In the genomic region with DNA sequence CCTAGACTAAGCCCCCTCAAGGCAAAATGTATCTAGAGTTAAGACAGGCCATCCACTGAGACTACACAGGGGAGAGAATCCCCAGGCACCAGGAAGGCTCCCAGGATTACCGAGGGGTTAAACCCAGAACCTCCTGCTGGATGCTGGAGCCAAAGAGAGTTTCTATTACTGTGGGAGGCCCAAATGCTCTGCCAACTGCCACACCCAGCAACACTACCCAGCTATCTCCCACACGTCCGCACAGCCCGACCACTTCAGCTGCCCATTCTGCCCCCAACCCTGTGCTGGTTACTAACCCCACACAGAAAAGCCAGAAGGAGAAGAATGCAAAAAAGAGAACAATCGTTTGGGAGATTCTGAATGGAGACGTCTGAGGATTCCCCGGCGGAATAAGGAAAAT, we compare ENCODE assay signal across 13 cellular contexts.
A peak's percentile ranks its signal among the peaks of the same experiment; 100 is the strongest.
DNase-seq lines count a peak whose midpoint lies in the region; ATAC-seq and TF ChIP-seq lines count a peak whose summit lies in the region.
"Had no signal": no experiment of that assay in that cellular context is flagged by ENCODE, and none has a peak within 500 bp of the region (broad histone marks: within the 10 kb centered on the region; RNA-seq: fewer than 3 reads in every experiment).

No MANE protein-coding gene starts in this region.

- H3K4me1 ChIP-seq in right atrium auricular region (peaks cover 0 to 98% of the 10 kb centered on the region in 2 donors), subcutaneous abdominal adipose tissue (ENCODE audit: control insufficient read depth in 5 of 5, insufficient read depth in 5 of 5, low read length in 5 of 5) (peaks cover 22 to 97% (median 94%) of the 10 kb centered on the region in 5 donors)

- peak; percentile 50 for DNase-seq in activated CD8-positive, alpha-beta memory T cell treated with anti-CD3 and anti-CD28 coated beads, Interleukin-2, amount 50 U/mL, for 48 hours
- no peak for DNase-seq in activated CD8-positive, alpha-beta memory T cell treated with anti-CD3 and anti-CD28 coated beads for 24 hours
- DNase-seq in activated CD8-positive, alpha-beta T cell treated with anti-CD3 and anti-CD28 coated beads for 36 hours, result no peak
- no peak for DNase-seq in right atrium auricular region (ENCODE audit: low spot score)
- no peak for DNase-seq in NCI-H146 treated with DMSO at 0.1 percent for 48 hours (lab: John Stamatoyannopoulos, UW; ENCODE audit: unreplicated experiment)
- DNase-seq: DMS79, erythroblast, T1000 had no signal

- H3K9me3 ChIP-seq in right atrium auricular region (no peaks in the 10 kb centered on the region), subcutaneous abdominal adipose tissue (ENCODE audit: control insufficient read depth in 5 of 5, low read length in 5 of 5) (no peaks in the 10 kb centered on the region)
- H3K9me3 ChIP-seq: Peyer's patch had no signal

- H3K36me3 Mint-ChIP-seq in activated CD8-positive, alpha-beta T cell treated with anti-CD3 and anti-CD28 coated beads for 36 hours (ENCODE audit: low read depth), result peaks cover 32% of the 10 kb centered on the region

- peak overlapping the region in 1 of 2 donors; percentile 24 for H3K4me3 ChIP-seq in right atrium auricular region
- no peak overlapping the region for H3K4me3 ChIP-seq in subcutaneous abdominal adipose tissue (ENCODE audit: low read depth in 1 of 5, low read length in 5 of 5)
- H3K4me3 ChIP-seq: Peyer's patch had no signal

- no peaks in the 10 kb centered on the region for H3K27me3 Mint-ChIP-seq in activated CD8-positive, alpha-beta T cell treated with anti-CD3 and anti-CD28 coated beads for 36 hours

- CTCF ChIA-PET in activated CD8-positive, alpha-beta T cell treated with anti-CD3 and anti-CD28 coated beads for 36 hours (lab: Charles Lee), result interaction anchor here (0.6 to 1.6 kb wide), 2 partner anchors 18 to 70 kb away, joined by 3 to 8 read pairs; no protein-coding TSS in a partner anchor

- POLR2A ChIA-PET in activated CD8-positive, alpha-beta T cell treated with anti-CD3 and anti-CD28 coated beads for 36 hours (lab: Charles Lee), result interaction anchor here (0.6 to 1.1 kb wide), 2 partner anchors 8 to 49 kb away, joined by 3 read pairs; no protein-coding TSS in a partner anchor

- H3K9me3 Mint-ChIP-seq in activated CD8-positive, alpha-beta T cell treated with anti-CD3 and anti-CD28 coated beads for 36 hours, result no peaks in the 10 kb centered on the region

- no peak overlapping the region for H3K4me3 Mint-ChIP-seq in activated CD8-positive, alpha-beta T cell treated with anti-CD3 and anti-CD28 coated beads for 36 hours

- intact Hi-C loops in activated CD8-positive, alpha-beta T cell treated with anti-CD3 and anti-CD28 coated beads for 36 hours (cut with micrococcal nuclease), result no loop called here

- H3K27ac Mint-ChIP-seq in activated CD8-positive, alpha-beta T cell treated with anti-CD3 and anti-CD28 coated beads for 36 hours, result peak overlapping the region; percentile 69

- no peaks in the 10 kb centered on the region for H3K27me3 ChIP-seq in right atrium auricular region
- H3K27me3 ChIP-seq in subcutaneous abdominal adipose tissue (ENCODE audit: control insufficient read depth in 5 of 5, insufficient read depth in 4 of 5, low read length in 5 of 5), result no peaks in the 10 kb centered on the region
- H3K27me3 ChIP-seq: Peyer's patch had no signal

- no peak for TF ChIP-seq CTCF in activated CD8-positive, alpha-beta T cell treated with anti-CD3 and anti-CD28 coated beads for 36 hours (IDR thresholded peaks at IDR 0.05)
- no peak for TF ChIP-seq CTCF in right atrium auricular region (IDR thresholded peaks at IDR 0.05)

- ATAC-seq in activated CD8-positive, alpha-beta T cell treated with anti-CD3 and anti-CD28 coated beads for 36 hours, result no peak
- ATAC-seq in GM19455 (IDR thresholded peaks at IDR 0.05; ENCODE audit: unreplicated experiment) (no peak), GM21526 (IDR thresholded peaks at IDR 0.05; ENCODE audit: low FRiP score, unreplicated experiment) (no peak)
- ATAC-seq: sciatic nerve had no signal

- H3K4me1 Mint-ChIP-seq in activated CD8-positive, alpha-beta T cell treated with anti-CD3 and anti-CD28 coated beads for 36 hours (ENCODE audit: low read depth), result peaks cover 46% of the 10 kb centered on the region

- H3K36me3 ChIP-seq in right atrium auricular region (peaks cover 92% of the 10 kb centered on the region), subcutaneous abdominal adipose tissue (ENCODE audit: control insufficient read depth in 5 of 5, insufficient read depth in 5 of 5, low read length in 5 of 5) (peaks cover 8 to 92% (median 80%) of the 10 kb centered on the region in 5 donors)

- H3K27ac ChIP-seq in right atrium auricular region (peak overlapping the region; percentile 94 to 96), subcutaneous abdominal adipose tissue (ENCODE audit: low read depth, low read length) (peak overlapping the region; percentile 82)
- H3K27ac ChIP-seq: Peyer's patch had no signal

- H3K9ac ChIP-seq in subcutaneous abdominal adipose tissue (ENCODE audit: low read length in 5 of 5), result peak overlapping the region in 4 of 5 donors; percentile 1 to 29 (median 4)
